ENCODE assay signal across 8 cellular contexts in the genomic region with DNA sequence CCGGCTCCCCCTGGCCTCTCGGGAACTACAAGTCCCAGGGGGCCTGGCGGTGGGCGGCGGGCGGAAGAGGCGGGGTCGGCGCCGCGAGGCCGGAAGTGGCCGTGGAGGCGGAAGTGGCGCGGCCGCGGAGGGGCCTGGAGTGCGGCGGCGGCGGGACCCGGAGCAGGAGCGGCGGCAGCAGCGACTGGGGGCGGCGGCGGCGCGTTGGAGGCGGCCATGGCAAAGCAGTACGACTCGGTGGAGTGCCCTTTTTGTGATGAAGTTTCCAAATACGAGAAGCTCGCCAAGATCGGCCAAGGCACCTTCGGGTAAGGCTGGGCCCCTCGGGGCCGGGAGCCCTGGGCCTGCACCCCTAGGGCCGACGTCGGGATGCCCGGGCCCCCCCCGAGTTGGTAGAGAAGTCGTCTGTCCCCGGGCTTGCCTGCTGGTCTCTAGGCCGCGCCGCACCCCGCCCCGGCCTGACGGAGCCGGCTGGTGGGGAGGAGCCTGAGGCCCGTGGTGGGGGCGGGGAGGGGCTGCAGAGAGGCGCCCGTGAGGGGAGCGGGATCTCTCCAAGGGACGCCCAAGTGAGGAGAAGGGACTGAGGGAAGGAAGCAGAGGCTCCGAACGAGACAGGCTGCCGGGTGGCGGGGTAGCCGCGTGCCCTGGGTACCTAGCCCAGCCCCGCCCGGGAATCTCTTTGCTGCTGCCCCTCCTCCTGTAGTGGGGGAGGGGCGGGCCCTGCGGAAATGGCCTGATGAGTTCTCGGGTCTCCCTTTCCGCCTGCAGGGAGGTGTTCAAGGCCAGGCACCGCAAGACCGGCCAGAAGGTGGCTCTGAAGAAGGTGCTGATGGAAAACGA. TPM values are rescaled to one million over a fixed set of nuclear protein-coding genes. Genes with fewer than 3 reads are reported as not detected.
A peak's percentile ranks its signal among the peaks of the same experiment; 100 is the strongest.
DNase-seq lines count a peak whose midpoint lies in the region; ATAC-seq and TF ChIP-seq lines count a peak whose summit lies in the region.

Gene CDK9, plus strand, starts transcription at position 102 of the 840 bp plus-strand sequence. Its CDS starts 115 bp downstream, at position 217.

- peak within 1 kb of the TSS; percentile 92 to 95 for H3K4ac ChIP-seq in mesenchymal stem cell (ENCODE audit: low read depth in 1 of 2, low read length in 2 of 2)

- H3K36me3 Mint-ChIP-seq in CD4-positive, CD25-positive, alpha-beta regulatory T cell = peaks cover 16% of the 10 kb centered on the region
- peaks cover 70% of the 10 kb centered on the region for H3K36me3 Mint-ChIP-seq in effector memory CD8-positive, alpha-beta T cell (ENCODE audit: insufficient read depth)

- peak within 1 kb of the TSS; percentile 74 for H3K4me3 ChIP-seq in CD4-positive, CD25-positive, alpha-beta regulatory T cell (ENCODE audit: low read depth, low read length)
- H3K4me3 ChIP-seq in HL-60 (replicated peaks; ENCODE audit: insufficient read depth, low read length) = peak within 1 kb of the TSS; percentile 93
- H3K4me3 ChIP-seq in mesenchymal stem cell (ENCODE audit: insufficient read depth in 1 of 2, low read depth in 1 of 2, low read length in 2 of 2) = peak within 1 kb of the TSS; percentile 79 to 93

- H3K9me3 ChIP-seq in CD4-positive, CD25-positive, alpha-beta regulatory T cell (ENCODE audit: control insufficient read depth in 2 of 2, low read length in 2 of 2) = no peaks in the 10 kb centered on the region
- no peaks in the 10 kb centered on the region for H3K9me3 ChIP-seq in mesenchymal stem cell (ENCODE audit: control insufficient read depth, low read length)

- H3K36me3 ChIP-seq in CD4-positive, CD25-positive, alpha-beta regulatory T cell (ENCODE audit: control insufficient read depth, insufficient read depth, low read length) = peaks cover 43% of the 10 kb centered on the region
- H3K36me3 ChIP-seq in mesenchymal stem cell (ENCODE audit: control insufficient read depth in 1 of 2, insufficient read depth in 2 of 2, low read depth in 1 of 2, low read length in 2 of 2) = peaks cover 37 to 43% of the 10 kb centered on the region in 2 experiments

- peak within 1 kb of the TSS; percentile 63 for H2BK5ac ChIP-seq in mesenchymal stem cell (ENCODE audit: low read depth, low read length, poor library complexity, severe bottlenecking)

- H3K23ac ChIP-seq in mesenchymal stem cell (ENCODE audit: low read length in 2 of 2) = peak within 1 kb of the TSS in 1 of 2 experiments; percentile 81

- H3K4me1 Mint-ChIP-seq in CD4-positive, CD25-positive, alpha-beta regulatory T cell = peaks cover 8 to 72% (median 47%) of the 10 kb centered on the region in 4 donors
- peaks cover 50 to 52% of the 10 kb centered on the region in 2 donors for H3K4me1 Mint-ChIP-seq in effector memory CD8-positive, alpha-beta T cell (ENCODE audit: low read depth in 2 of 2)

- H3K27ac ChIP-seq in CD4-positive, CD25-positive, alpha-beta regulatory T cell (ENCODE audit: insufficient read depth, low read length, poor library complexity, severe bottlenecking) = peak within 1 kb of the TSS; percentile 90
- H3K27ac ChIP-seq in HL-60 (replicated peaks) = peak within 1 kb of the TSS; percentile 96
- H3K27ac ChIP-seq in mesenchymal stem cell (ENCODE audit: low read length, poor library complexity, severe bottlenecking) = peak within 1 kb of the TSS; percentile 84

- WGBS in mesenchymal stem cell = under 1% methylated on average over 72 of the region's 75 CpGs

- POLR2A ChIA-PET in activated CD8-positive, alpha-beta memory T cell treated with anti-CD3 and anti-CD28 coated beads for 36 hours (lab: Charles Lee) = interaction anchor here (0.6 to 2.2 kb wide), 7 partner anchors 10 to 118 kb away, joined by 3 to 10 read pairs (median 4); partner anchors contain the start of gene PTRH1

- H3K9ac ChIP-seq in mesenchymal stem cell (ENCODE audit: low read length) = peak within 1 kb of the TSS; percentile 93

- peak within 1 kb of the TSS; percentile 82 to 93 for H3K18ac ChIP-seq in mesenchymal stem cell (ENCODE audit: low read depth in 1 of 2, low read length in 2 of 2)

- peak within 1 kb of the TSS; percentile 86 for H2BK120ac ChIP-seq in mesenchymal stem cell (ENCODE audit: low read depth, low read length)

- peak within 1 kb of the TSS; percentile 90 for H4K91ac ChIP-seq in mesenchymal stem cell (ENCODE audit: low read length)

- no peaks in the 10 kb centered on the region for H3K27me3 Mint-ChIP-seq in CD4-positive, CD25-positive, alpha-beta regulatory T cell
- no peaks in the 10 kb centered on the region for H3K27me3 Mint-ChIP-seq in effector memory CD8-positive, alpha-beta T cell

- peak within 1 kb of the TSS in 1 of 2 experiments; percentile 72 for H3K14ac ChIP-seq in mesenchymal stem cell (ENCODE audit: low read length in 2 of 2)

- H3K4me3 Mint-ChIP-seq in CD4-positive, CD25-positive, alpha-beta regulatory T cell = peak within 1 kb of the TSS; percentile 92 to 100 (median 95)
- H3K4me3 Mint-ChIP-seq in effector memory CD8-positive, alpha-beta T cell = peak within 1 kb of the TSS; percentile 88 to 91

- no peaks in the 10 kb centered on the region for H3K27me3 ChIP-seq in CD4-positive, CD25-positive, alpha-beta regulatory T cell (ENCODE audit: control insufficient read depth, insufficient read depth, low read length)
- H3K27me3 ChIP-seq in HL-60 (ENCODE audit: insufficient read depth, poor library complexity, severe bottlenecking) = no peaks in the 10 kb centered on the region
- H3K27me3 ChIP-seq in mesenchymal stem cell (ENCODE audit: control insufficient read depth in 1 of 2, insufficient read depth in 1 of 2, low read length in 2 of 2) = no peaks in the 10 kb centered on the region

- peak within 1 kb of the TSS; percentile 62 for H3K4me2 ChIP-seq in mesenchymal stem cell (ENCODE audit: low read length, poor library complexity, severe bottlenecking)

- H3K9me3 Mint-ChIP-seq in CD4-positive, CD25-positive, alpha-beta regulatory T cell = no peaks in the 10 kb centered on the region
- H3K9me3 Mint-ChIP-seq in effector memory CD8-positive, alpha-beta T cell = no peaks in the 10 kb centered on the region

- H2AFZ ChIP-seq in mesenchymal stem cell (ENCODE audit: low read depth, low read length) = peak within 1 kb of the TSS; percentile 73

- peak within 1 kb of the TSS in 1 of 2 experiments; percentile 47 for H2BK12ac ChIP-seq in mesenchymal stem cell (ENCODE audit: low read length in 2 of 2)

- peak within 1 kb of the TSS; percentile 96 to 98 (median 97) for H3K27ac Mint-ChIP-seq in CD4-positive, CD25-positive, alpha-beta regulatory T cell
- peak within 1 kb of the TSS; percentile 95 to 98 for H3K27ac Mint-ChIP-seq in effector memory CD8-positive, alpha-beta T cell

- H2BK15ac ChIP-seq in mesenchymal stem cell (ENCODE audit: low read depth, poor library complexity, severe bottlenecking) = peak within 1 kb of the TSS; percentile 92

- peaks cover 20% of the 10 kb centered on the region for H3K79me1 ChIP-seq in mesenchymal stem cell (replicated peaks; ENCODE audit: low read length, poor library complexity, severe bottlenecking)

- peaks cover 58% of the 10 kb centered on the region for H3K4me1 ChIP-seq in CD4-positive, CD25-positive, alpha-beta regulatory T cell (ENCODE audit: control insufficient read depth, insufficient read depth, low read length, poor library complexity, severe bottlenecking)
- peaks cover 18% of the 10 kb centered on the region for H3K4me1 ChIP-seq in mesenchymal stem cell (ENCODE audit: control insufficient read depth, insufficient read depth, low read depth, low read length)

- peak; percentile 87 to 94 (median 93) for DNase-seq in CD4-positive, CD25-positive, alpha-beta regulatory T cell
- DNase-seq in HL-60 (ENCODE audit: low read depth in 1 of 2, low spot score in 1 of 2) (peak in 1 of 2 experiments; percentile 90), NOMO-1 (lab: John Stamatoyannopoulos, UW; ENCODE audit: unreplicated experiment in 2 of 2) (peak; percentile 68 to 88), mesenchymal stem cell (peak; percentile 89)
- DNase-seq in effector memory CD8-positive, alpha-beta T cell = peak; percentile 91 to 97 (median 95)
- peak; percentile 91 for DNase-seq in stimulated activated CD8-positive, alpha-beta memory T cell treated with anti-CD3 and anti-CD28 coated beads, Interleukin-12 subunit alpha, Interleukin-12 subunit beta, amount 100 ng/mL, for 4 hours (ENCODE audit: low read depth)

- CTCF ChIA-PET in activated CD8-positive, alpha-beta memory T cell treated with anti-CD3 and anti-CD28 coated beads for 36 hours (lab: Charles Lee) = interaction anchor here (0.6 to 2.6 kb wide), 13 partner anchors 8 to 151 kb away, joined by 3 to 28 read pairs (median 7); partner anchors contain the start of genes TOR2A and TTC16

- no peak for TF ChIP-seq CTCF in HL-60 (IDR thresholded peaks at IDR 0.05; ENCODE audit: insufficient read depth, low read length)

- no peak within 1 kb of the TSS for H2AK5ac ChIP-seq in mesenchymal stem cell (ENCODE audit: low read length, severe bottlenecking)

- H4K8ac ChIP-seq in mesenchymal stem cell (ENCODE audit: low read length) = peak within 1 kb of the TSS; percentile 92

- peak; percentile 68 for ATAC-seq in CD4-positive, CD25-positive, alpha-beta regulatory T cell (ENCODE audit: low read depth in 2 of 2)
- ATAC-seq in GM19452 (IDR thresholded peaks at IDR 0.05; ENCODE audit: unreplicated experiment) = peak; percentile 61
- ATAC-seq in effector memory CD8-positive, alpha-beta T cell (replicated peaks) = peak; percentile 64

RNA-seq across cellular contexts. Expression of gene CDK9, which starts in this region (rescaled TPM):
- total RNA-seq in CD4-positive, CD25-positive, alpha-beta regulatory T cell = 89.3 TPM
- 10 to 100 TPM; 43.3 to 67.4 (median 53.3) TPM for polyA plus RNA-seq in CD4-positive, CD25-positive, alpha-beta regulatory T cell
- total RNA-seq in activated CD8-positive, alpha-beta memory T cell treated with anti-CD3 and anti-CD28 coated beads for 36 hours = 100 to 1,000 TPM; 103 to 109 TPM
- 44.3 TPM for polyA plus RNA-seq in mesenchymal stem cell (2013, experiment 1 of 2)
- 43.0 TPM for polyA plus RNA-seq in mesenchymal stem cell (2013, experiment 2 of 2)
